ENCODE assay signal across 1 cellular context in genomic region chr3:15332405-15333098, GRCh38.
TF ChIP-seq lines count a peak whose summit lies in the region.

TSS of gene SH3BP5 (minus strand) at chr3:15332586. CDS start at chr3:15332408, 178 bp downstream.

TF ChIP-seq in HEK293, 187 proteins besides CTCF, POLR2A, EP300 and RAD21 (continued from another document):
- TF ChIP-seq YY1 (tag by site-specific recombination; IDR thresholded peaks at IDR 0.05): peak; percentile 20; the same call in 1 of the 2 replicates
TF ChIP-seq in HEK293: peak in this region for 31.
